19 cellular contexts compared by ENCODE assay signal in the genomic region with DNA sequence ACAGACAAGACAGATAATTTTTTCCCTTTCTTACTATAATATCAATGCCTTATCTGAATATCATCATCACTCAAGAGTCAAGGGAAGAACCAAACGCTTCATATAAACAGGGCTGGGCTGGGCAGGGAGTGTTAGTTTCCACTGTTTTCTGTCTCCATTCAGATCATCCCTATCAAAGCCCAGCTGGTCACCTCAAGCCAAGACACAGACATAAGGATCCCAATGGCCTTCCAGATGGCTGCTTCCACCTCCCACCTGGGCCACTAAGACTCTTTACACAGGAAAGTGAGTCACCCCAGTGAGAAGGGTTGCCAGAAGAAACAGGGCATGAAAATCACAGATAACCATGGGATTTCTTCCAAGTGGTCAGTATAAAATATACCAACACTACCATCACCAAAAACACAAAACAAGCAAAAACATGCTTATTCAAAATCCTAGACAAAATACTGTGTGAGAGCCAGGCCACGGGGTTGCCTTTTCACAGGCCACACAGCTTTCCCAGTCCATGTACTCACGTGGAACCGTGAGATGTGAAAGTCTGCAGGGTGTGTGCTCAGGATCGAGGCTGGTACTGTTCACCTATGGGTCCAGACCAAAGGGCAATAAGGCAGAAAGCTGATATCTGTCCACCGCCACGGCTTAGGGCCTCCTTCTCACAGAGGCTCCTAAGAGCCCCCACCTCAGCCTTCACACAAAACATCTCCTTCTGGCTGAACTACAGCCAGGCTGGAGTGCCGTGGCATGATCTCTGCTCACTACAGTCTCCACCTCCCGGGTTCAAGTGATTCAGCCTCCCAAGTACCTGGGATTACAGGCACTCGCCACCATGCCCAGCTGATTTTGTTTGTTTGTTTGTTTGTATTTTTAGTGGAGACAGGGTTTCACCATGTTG. TPM values are rescaled to one million over a fixed set of nuclear protein-coding genes. Genes with fewer than 3 reads are reported as not detected.
A peak's percentile ranks its signal among the peaks of the same experiment; 100 is the strongest.
DNase-seq lines count a peak whose midpoint lies in the region; ATAC-seq and TF ChIP-seq lines count a peak whose summit lies in the region.
"Had no signal": no experiment of that assay in that cellular context is flagged by ENCODE, and none has a peak within 500 bp of the region (broad histone marks: within the 10 kb centered on the region; RNA-seq: fewer than 3 reads in every experiment).

No MANE protein-coding gene starts in this region.

- H3K27me3 ChIP-seq in body of pancreas (no peaks in the 10 kb centered on the region), prostate gland (replicated peaks; ENCODE audit: insufficient read depth) (peaks cover 2% of the 10 kb centered on the region)

- no peak overlapping the region for H3K4me3 ChIP-seq in body of pancreas
- H3K4me3 ChIP-seq in prostate gland: no peak overlapping the region

- peak overlapping the region; percentile 50 to 95 (median 80) for H3K27ac ChIP-seq in body of pancreas
- no peak overlapping the region for H3K27ac ChIP-seq in prostate gland

- H3K9me3 Mint-ChIP-seq in glutamatergic neuron (ENCODE audit: unreplicated experiment): peaks cover 5% of the 10 kb centered on the region
- H3K9me3 Mint-ChIP-seq: CD4-positive, alpha-beta T cell had no signal

- TF ChIP-seq CTCF in body of pancreas (IDR thresholded peaks at IDR 0.05): no peak
- no peak for TF ChIP-seq CTCF in glutamatergic neuron (IDR thresholded peaks at IDR 0.05; ENCODE audit: partially characterized antibody, unreplicated experiment)
- no peak for TF ChIP-seq CTCF in prostate gland (IDR thresholded peaks at IDR 0.05)

- no peak overlapping the region for H3K4me3 Mint-ChIP-seq in glutamatergic neuron (ENCODE audit: unreplicated experiment)
- H3K4me3 Mint-ChIP-seq: B cell; CD4-positive, alpha-beta T cell had no signal

- H3K36me3 ChIP-seq in body of pancreas (replicated peaks in 1 of 2; ENCODE audit: insufficient read depth in 1 of 2, low read depth in 2 of 2): no peaks in the 10 kb centered on the region
- no peaks in the 10 kb centered on the region for H3K36me3 ChIP-seq in prostate gland

- H3K4me1 ChIP-seq in body of pancreas (peaks cover 50% of the 10 kb centered on the region), prostate gland (replicated peaks) (no peaks in the 10 kb centered on the region)

- peaks cover 5% of the 10 kb centered on the region for H3K27me3 Mint-ChIP-seq in glutamatergic neuron (ENCODE audit: unreplicated experiment)
- H3K27me3 Mint-ChIP-seq: CD4-positive, alpha-beta T cell had no signal

- intact Hi-C loops in body of pancreas (cut with DNase I) (no loop called here), prostate gland (cut with DNase I) (no loop called here)

- H3K27ac Mint-ChIP-seq in glutamatergic neuron (ENCODE audit: unreplicated experiment): peak overlapping the region; percentile 53
- H3K27ac Mint-ChIP-seq: B cell; CD4-positive, alpha-beta T cell had no signal

- peak; percentile 79 for DNase-seq in Daoy (ENCODE audit: low read depth)
- peak; percentile 17 to 56 for DNase-seq in NCI-H524 (lab: John Stamatoyannopoulos, UW)
- DNase-seq in body of pancreas: peak in 3 of 4 donors; percentile 71 to 76 (median 73)
- DNase-seq in glutamatergic neuron: no peak
- DNase-seq in prostate gland (ENCODE audit: low spot score): no peak
- DNase-seq in stimulated activated CD4-positive, alpha-beta T cell treated with anti-CD3 and anti-CD28 coated beads, Interleukin-4, amount 100 ng/mL, for 4 hours: no peak
- DNase-seq: ACHN; Calu3; CD4-positive, alpha-beta T cell; DMS79 treated with DMSO at 0.1 percent for 48 hours; GF-D8; Karpas-422; NCI-H1417; NCI-H2029 treated with DMSO at 0.1 percent for 48 hours; NCI-H526; SHP77 treated with DMSO at 0.1 percent for 48 hours had no signal

- WGBS in body of pancreas, 2 donors: 29 to 31% methylated on average over 10 of the region's 10 CpGs
- WGBS in prostate gland: 81% methylated on average over 10 of the region's 10 CpGs

- ATAC-seq in body of pancreas (peak; percentile 5), HG03439 (IDR thresholded peaks at IDR 0.05; ENCODE audit: unreplicated experiment) (no peak)
- ATAC-seq: Panc1 had no signal

- no peak for TF ChIP-seq POLR2A in body of pancreas (IDR thresholded peaks at IDR 0.05)
- TF ChIP-seq POLR2A in prostate gland (IDR thresholded peaks at IDR 0.05): no peak

- H3K4me1 Mint-ChIP-seq in glutamatergic neuron (ENCODE audit: low read depth, unreplicated experiment): peaks cover 9% of the 10 kb centered on the region
- H3K4me1 Mint-ChIP-seq: B cell had no signal

- no peaks in the 10 kb centered on the region for H3K36me3 Mint-ChIP-seq in glutamatergic neuron (ENCODE audit: unreplicated experiment)

- H3K9me3 ChIP-seq in body of pancreas: no peaks in the 10 kb centered on the region
- no peaks in the 10 kb centered on the region for H3K9me3 ChIP-seq in prostate gland

RNA-seq across cellular contexts. Expression of a gene that starts 5.7 kb away (rescaled TPM):
- not detected in 2 replicates for total RNA-seq in Daoy (2014; rRNA removed; shearing (Covaris generic))
- over 10,000 TPM; 29,602 to 44,177 TPM for total RNA-seq in body of pancreas
- total RNA-seq in glutamatergic neuron (ENCODE audit: unreplicated experiment): not detected
- not detected for total RNA-seq in prostate gland
- total RNA-seq: B cell; CD4-positive, alpha-beta T cell had no signal

RNA-seq across cellular contexts. Expression of a gene that starts 15.8 kb away (rescaled TPM):
- total RNA-seq in Daoy (2014; rRNA removed; shearing (Covaris generic)): not detected in 2 replicates
- over 10,000 TPM; 15,993 to 74,693 TPM for total RNA-seq in body of pancreas
- not detected for total RNA-seq in glutamatergic neuron (ENCODE audit: unreplicated experiment)
- not detected for total RNA-seq in prostate gland
- total RNA-seq: B cell; CD4-positive, alpha-beta T cell had no signal

Comparison
In these comparisons a context has a peak if more than half of its experiments do, and no peak if none do; other contexts are left out.
1. DNase-seq: peak in Daoy (single experiment), NCI-H524 (2 of 2) and body of pancreas (3 of 4); none in glutamatergic neuron (single experiment), prostate gland (single experiment) and stimulated activated CD4-positive, alpha-beta T cell treated with anti-CD3 and anti-CD28 coated beads, Interleukin-4, amount 100 ng/mL, for 4 hours (0 of 2).
2. H3K27ac ChIP-seq: peak in body of pancreas (4 of 4); none in prostate gland (0 of 2).
3. RNA of a gene that starts 5.7 kb away (total RNA-seq): 29,602 to 44,177 TPM in body of pancreas; not detected in Daoy, not detected in glutamatergic neuron (single experiment) and not detected in prostate gland; every median in the first group is over 1,000 times any median in the second.
4. RNA of a gene that starts 15.8 kb away (total RNA-seq): 15,993 to 74,693 TPM in body of pancreas; not detected in Daoy, not detected in glutamatergic neuron (single experiment) and not detected in prostate gland; every median in the first group is over 1,000 times any median in the second.